In the genomic region with DNA sequence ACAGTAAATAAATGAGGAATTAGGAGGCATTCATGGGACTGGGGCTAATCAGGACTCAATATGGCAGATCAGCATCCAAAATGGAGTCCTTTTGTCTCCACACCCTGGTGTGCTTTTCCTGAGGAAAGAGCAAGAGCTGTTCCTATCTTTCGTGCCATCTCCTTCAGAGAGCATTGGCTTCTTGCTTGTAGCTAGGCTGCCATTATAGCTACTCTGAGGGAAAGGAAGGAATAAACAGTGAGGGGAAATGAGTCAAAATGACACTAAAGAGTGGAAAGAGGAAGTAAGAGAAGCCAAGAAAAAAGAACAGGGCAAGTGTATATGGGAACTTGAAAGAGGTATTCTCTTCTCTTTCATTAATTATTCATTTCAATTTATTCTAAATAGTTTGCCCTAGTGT, we compare ENCODE assay signal across 9 cellular contexts. TPM values are rescaled to one million over a fixed set of nuclear protein-coding genes. Genes with fewer than 3 reads are reported as not detected.
DNase-seq lines count a peak whose midpoint lies in the region; ATAC-seq, FAIRE-seq and TF ChIP-seq lines count a peak whose summit lies in the region.
"Had no signal": no experiment of that assay in that cellular context is flagged by ENCODE, and none has a peak within 500 bp of the region (broad histone marks: within the 10 kb centered on the region; RNA-seq: fewer than 3 reads in every experiment).

No MANE protein-coding gene starts in this region.

- no peak for TF ChIP-seq POLR2A in GM12892 (IDR thresholded peaks at IDR 0.05; ENCODE audit: low read depth, low read length)

- H3K36me3 Mint-ChIP-seq in glutamatergic neuron (ENCODE audit: unreplicated experiment), result no peaks in the 10 kb centered on the region

- no peak overlapping the region for H3K4me2 ChIP-seq in mesendoderm (ENCODE audit: low read length)

- no peak overlapping the region for H3K27ac Mint-ChIP-seq in glutamatergic neuron (ENCODE audit: unreplicated experiment)

- no peaks in the 10 kb centered on the region for H3K4me1 Mint-ChIP-seq in glutamatergic neuron (ENCODE audit: low read depth, unreplicated experiment)

- H3K79me2 ChIP-seq in mesendoderm (ENCODE audit: control insufficient read depth, insufficient read depth, low read length), result no peaks in the 10 kb centered on the region

- no peaks in the 10 kb centered on the region for H3K9me3 Mint-ChIP-seq in glutamatergic neuron (ENCODE audit: unreplicated experiment)

- H3K27me3 Mint-ChIP-seq in glutamatergic neuron (ENCODE audit: unreplicated experiment), result no peaks in the 10 kb centered on the region

- H3K18ac ChIP-seq in mesendoderm (ENCODE audit: low read length), result no peak overlapping the region

- no peak overlapping the region for H3K27ac ChIP-seq in mesendoderm (ENCODE audit: low read depth, low read length)

- peak; percentile 46 for FAIRE-seq in GM12892 (lab: Jason Lieb, UNC)

- H4K5ac ChIP-seq in mesendoderm (ENCODE audit: low read length), result no peak overlapping the region

- H2AK5ac ChIP-seq in mesendoderm (ENCODE audit: low read length), result no peak overlapping the region

- no peaks in the 10 kb centered on the region for H3K27me3 ChIP-seq in mesendoderm (ENCODE audit: insufficient read depth, low read length, poor library complexity)

- no peaks in the 10 kb centered on the region for H3K36me3 ChIP-seq in mesendoderm (ENCODE audit: control insufficient read depth, insufficient read depth, low read length)

- no peak overlapping the region for H3K23ac ChIP-seq in mesendoderm (ENCODE audit: low read length)

- no peak overlapping the region for H2BK15ac ChIP-seq in mesendoderm (replicated peaks; ENCODE audit: low read depth)

- no CpG with 5 or more reads among the region's 1 CpG for WGBS in mesendoderm (ENCODE audit: extremely low coverage, insufficient coverage, low lambda C conversion rate)

- DNase-seq in GM12892 (ENCODE audit: insufficient read length) (no peak), dermis blood vessel endothelial cell (peak; percentile 70), iPS-NIHi7 (ENCODE audit: extremely low spot score) (no peak), NCI-H446 treated with DMSO at 0.1 percent for 48 hours (lab: John Stamatoyannopoulos, UW) (no peak), glutamatergic neuron (no peak), mesendoderm (no peak)

- no peak overlapping the region for H2BK120ac ChIP-seq in mesendoderm (ENCODE audit: low read depth, low read length)

- H2BK5ac ChIP-seq in mesendoderm (ENCODE audit: low read length), result no peak overlapping the region

- no peak overlapping the region for H3K4me3 ChIP-seq in mesendoderm (ENCODE audit: low read length)

- no peaks in the 10 kb centered on the region for H3K4me1 ChIP-seq in mesendoderm (ENCODE audit: control insufficient read depth, low read depth, low read length)

- H3K4ac ChIP-seq in mesendoderm (ENCODE audit: low read depth, low read length), result no peak overlapping the region

- H3K4me3 Mint-ChIP-seq in glutamatergic neuron (ENCODE audit: unreplicated experiment), result no peak overlapping the region

- ATAC-seq in GM21423 (IDR thresholded peaks at IDR 0.05; ENCODE audit: unreplicated experiment), result peak; percentile 99
- peak; percentile 94 for ATAC-seq in HG03457 (IDR thresholded peaks at IDR 0.05; ENCODE audit: unreplicated experiment)
- ATAC-seq: Panc1 had no signal

- H4K8ac ChIP-seq in mesendoderm (ENCODE audit: low read depth, low read length), result no peak overlapping the region

- H3K56ac ChIP-seq in mesendoderm (ENCODE audit: low read length), result no peak overlapping the region

- TF ChIP-seq CTCF in glutamatergic neuron (IDR thresholded peaks at IDR 0.05; ENCODE audit: partially characterized antibody, unreplicated experiment), result no peak

- H3K9ac ChIP-seq in mesendoderm (ENCODE audit: low read length), result no peak overlapping the region

- no peaks in the 10 kb centered on the region for H3K79me1 ChIP-seq in mesendoderm (ENCODE audit: low read length)

RNA-seq across cellular contexts. Expression of a gene that starts 8.4 kb away (rescaled TPM):
- 54.3 TPM for polyA plus RNA-seq in GM12892 (2012; ENCODE audit: missing spikeins)
- total RNA-seq in dermis blood vessel endothelial cell (17.4 and 25.7 TPM in 2 replicates), glutamatergic neuron (ENCODE audit: unreplicated experiment) (0.34 TPM)
- 6.7 TPM for polyA plus RNA-seq in mesendoderm (2013, experiment 1 of 2)
- 6.7 TPM for polyA plus RNA-seq in mesendoderm (2013, experiment 2 of 2)

RNA-seq across cellular contexts. Expression of a gene that starts 36.2 kb away (rescaled TPM):
- polyA plus RNA-seq in GM12892 (2012; ENCODE audit: missing spikeins), result 3.4 TPM
- total RNA-seq in dermis blood vessel endothelial cell, result 2.0 and 4.2 TPM in 2 replicates
- 1.1 TPM for total RNA-seq in glutamatergic neuron (ENCODE audit: unreplicated experiment)
- polyA plus RNA-seq in mesendoderm (2013, experiment 1 of 2), result 2.3 TPM
- polyA plus RNA-seq in mesendoderm (2013, experiment 2 of 2), result 2.4 TPM

RNA-seq across cellular contexts. Expression of a gene that starts 59.5 kb away (rescaled TPM):
- polyA plus RNA-seq in GM12892 (2012; ENCODE audit: missing spikeins), result 3.4 TPM
- total RNA-seq in dermis blood vessel endothelial cell (under 0.01 TPM in 1 of 2 replicates, not detected in the other), glutamatergic neuron (ENCODE audit: unreplicated experiment) (not detected)
- 0.44 TPM for polyA plus RNA-seq in mesendoderm (2013, experiment 1 of 2)
- polyA plus RNA-seq in mesendoderm (2013, experiment 2 of 2), result 0.50 TPM

Comparison
In these comparisons a context has a peak if more than half of its experiments do, and no peak if none do; other contexts are left out.
1. RNA of a gene that starts 8.4 kb away (total RNA-seq): 17.4 to 25.7 TPM in dermis blood vessel endothelial cell; 0.34 TPM in glutamatergic neuron (single experiment); every median in the first group is over 10 times any median in the second.